ENCODE assay signal across 24 cellular contexts in genomic region chr20:7264137-7264536, GRCh38.
"Had no signal": no experiment of that assay in that cellular context is flagged by ENCODE, and none has a peak within 500 bp of the region (broad histone marks: within the 10 kb centered on the region; RNA-seq: fewer than 3 reads in every experiment).

No MANE protein-coding gene starts in this region.

- H3K27ac ChIP-seq: SK-N-MC had no signal

- H3K27ac Mint-ChIP-seq: activated CD4-positive, alpha-beta memory T cell treated with anti-CD3 and anti-CD28 coated beads for 36 hours; activated CD4-positive, alpha-beta T cell treated with anti-CD3 and anti-CD28 coated beads, Interleukin-2, amount 10 ng/mL, durations not matched to agents 7 days and 5 days; activated naive CD4-positive, alpha-beta T cell treated with anti-CD3 and anti-CD28 coated beads for 36 hours; activated naive CD8-positive, alpha-beta T cell; activated T-helper 17 cell treated with anti-CD3 and anti-CD28 coated beads, Interleukin-2, amount 50 U/mL, for 72 hours; brain; T-cell had no signal

- H3K9me3 Mint-ChIP-seq: brain had no signal

- H3K36me3 Mint-ChIP-seq: activated CD4-positive, alpha-beta memory T cell treated with anti-CD3 and anti-CD28 coated beads for 36 hours; activated naive CD8-positive, alpha-beta T cell; brain; T-cell had no signal

- DNase-seq: activated CD4-positive, alpha-beta memory T cell treated with anti-CD3 and anti-CD28 coated beads for 36 hours; activated CD4-positive, alpha-beta T cell treated with anti-CD3 and anti-CD28 coated beads, Interleukin-2, amount 10 ng/mL, durations not matched to agents 7 days and 5 days; activated CD4-positive, CD25-positive, alpha-beta regulatory T cell; activated CD8-positive, alpha-beta memory T cell treated with anti-CD3 and anti-CD28 coated beads for 24 hours; activated gamma-delta T cell; activated naive CD4-positive, alpha-beta T cell treated with anti-CD3 and anti-CD28 coated beads for 36 hours; activated T-cell treated with anti-CD3 and anti-CD28 coated beads, Interleukin-2, amount 50 U/mL, for 48 hours; amygdala; Kasumi-1; KBM-7; NCI-H1048; NCI-H146; NCI-H187 treated with DMSO at 0.1 percent for 48 hours; NCI-H2081 treated with DMSO at 0.1 percent for 48 hours; NCI-H446; NCI-H524; T-cell; T-helper 2 cell; T1000 had no signal

- H3K4me3 Mint-ChIP-seq: activated CD4-positive, alpha-beta memory T cell treated with anti-CD3 and anti-CD28 coated beads for 36 hours; activated CD4-positive, alpha-beta T cell treated with anti-CD3 and anti-CD28 coated beads, Interleukin-2, amount 10 ng/mL, durations not matched to agents 7 days and 5 days; activated naive CD4-positive, alpha-beta T cell treated with anti-CD3 and anti-CD28 coated beads for 36 hours; activated naive CD8-positive, alpha-beta T cell; activated T-helper 17 cell treated with anti-CD3 and anti-CD28 coated beads, Interleukin-2, amount 50 U/mL, for 72 hours; brain; T-cell had no signal

- ATAC-seq: activated T-helper 17 cell treated with anti-CD3 and anti-CD28 coated beads, Interleukin-2, amount 50 U/mL, for 72 hours; Right ventricle myocardium inferior; T-cell had no signal

- H3K4me3 ChIP-seq: SK-N-MC had no signal

- H3K27me3 Mint-ChIP-seq: activated CD4-positive, alpha-beta memory T cell treated with anti-CD3 and anti-CD28 coated beads for 36 hours; activated CD4-positive, alpha-beta T cell treated with anti-CD3 and anti-CD28 coated beads, Interleukin-2, amount 10 ng/mL, durations not matched to agents 7 days and 5 days; activated naive CD8-positive, alpha-beta T cell; activated T-helper 17 cell treated with anti-CD3 and anti-CD28 coated beads, Interleukin-2, amount 50 U/mL, for 72 hours; T-cell had no signal

- H3K4me1 Mint-ChIP-seq: activated CD4-positive, alpha-beta T cell treated with anti-CD3 and anti-CD28 coated beads, Interleukin-2, amount 10 ng/mL, durations not matched to agents 7 days and 5 days; activated T-helper 17 cell treated with anti-CD3 and anti-CD28 coated beads, Interleukin-2, amount 50 U/mL, for 72 hours; brain; T-cell had no signal
